13 cellular contexts compared by ENCODE assay signal in genomic region chr12:3869860-3870259, GRCh38. TPM values are rescaled to one million over a fixed set of nuclear protein-coding genes. Genes with fewer than 3 reads are reported as not detected.
A peak's percentile ranks its signal among the peaks of the same experiment; 100 is the strongest.
DNase-seq lines count a peak whose midpoint lies in the region; ATAC-seq lines count a peak whose summit lies in the region.
"Had no signal": no experiment of that assay in that cellular context is flagged by ENCODE, and none has a peak within 500 bp of the region (broad histone marks: within the 10 kb centered on the region; RNA-seq: fewer than 3 reads in every experiment).

No MANE protein-coding gene starts in this region.

- peak overlapping the region; percentile 70 to 71 for H3K4me3 Mint-ChIP-seq in stimulated activated naive B cell treated with anti-CD40 and anti-IgM and Interleukin-4, amounts not matched to agents 10 μg/mL and 1 μg/mL and 100 μg/mL, for 72 hours

- peak overlapping the region; percentile 62 for H3K27ac Mint-ChIP-seq in stimulated activated naive B cell treated with anti-CD40 and anti-IgM and Interleukin-4, amounts not matched to agents 10 μg/mL and 1 μg/mL and 100 μg/mL, for 72 hours

- peak; percentile 8 to 17 for ATAC-seq in stimulated activated naive B cell treated with anti-CD40 and anti-IgM and Interleukin-4, amounts not matched to agents 10 μg/mL and 1 μg/mL and 100 μg/mL, for 72 hours (replicated peaks)

- H3K9me3 Mint-ChIP-seq in stimulated activated naive B cell treated with anti-CD40 and anti-IgM and Interleukin-4, amounts not matched to agents 10 μg/mL and 1 μg/mL and 100 μg/mL, for 72 hours, result peaks cover 7 to 9% of the 10 kb centered on the region in 2 donors

- no peaks in the 10 kb centered on the region for H3K27me3 Mint-ChIP-seq in stimulated activated naive B cell treated with anti-CD40 and anti-IgM and Interleukin-4, amounts not matched to agents 10 μg/mL and 1 μg/mL and 100 μg/mL, for 72 hours

- peaks cover 29 to 41% of the 10 kb centered on the region in 2 donors for H3K4me1 Mint-ChIP-seq in stimulated activated naive B cell treated with anti-CD40 and anti-IgM and Interleukin-4, amounts not matched to agents 10 μg/mL and 1 μg/mL and 100 μg/mL, for 72 hours

- H3K36me3 Mint-ChIP-seq in stimulated activated naive B cell treated with anti-CD40 and anti-IgM and Interleukin-4, amounts not matched to agents 10 μg/mL and 1 μg/mL and 100 μg/mL, for 72 hours, result peaks cover 23 to 32% of the 10 kb centered on the region in 2 donors

- peak; percentile 69 for DNase-seq in activated CD8-positive, alpha-beta memory T cell treated with anti-CD3 and anti-CD28 coated beads for 24 hours
- DNase-seq in activated CD8-positive, alpha-beta memory T cell treated with anti-CD3 and anti-CD28 coated beads, Interleukin-2, amount 50 U/mL, for 48 hours, result no peak
- peak; percentile 22 to 42 for DNase-seq in activated CD4-positive, alpha-beta T cell treated with anti-CD3 and anti-CD28 coated beads for 4 hours
- DNase-seq in dermis blood vessel endothelial cell (peak; percentile 11), HuH-7 (ENCODE audit: low spot score) (no peak), NCI-H524 treated with DMSO at 0.1 percent for 48 hours (lab: John Stamatoyannopoulos, UW) (no peak), GOT3 (lab: John Stamatoyannopoulos, UW) (no peak)
- DNase-seq in stimulated activated naive B cell treated with anti-CD40 and anti-IgM and Interleukin-4, amounts not matched to agents 10 μg/mL and 1 μg/mL and 100 μg/mL, for 72 hours, result no peak
- DNase-seq: cortex of kidney, head of caudate nucleus, midbrain, SIG-M5, testis had no signal

RNA-seq across cellular contexts. Expression of gene PARP11, which starts 3.3 kb away (rescaled TPM):
- 3.6 and 5.7 TPM in 2 replicates for total RNA-seq in dermis blood vessel endothelial cell

Comparison
In these comparisons a context has a peak if more than half of its experiments do, and no peak if none do; other contexts are left out.
1. DNase-seq: peak in activated CD8-positive, alpha-beta memory T cell treated with anti-CD3 and anti-CD28 coated beads for 24 hours (single experiment), activated CD4-positive, alpha-beta T cell treated with anti-CD3 and anti-CD28 coated beads for 4 hours (2 of 2) and dermis blood vessel endothelial cell (single experiment); none in activated CD8-positive, alpha-beta memory T cell treated with anti-CD3 and anti-CD28 coated beads, Interleukin-2, amount 50 U/mL, for 48 hours (single experiment), stimulated activated naive B cell treated with anti-CD40 and anti-IgM and Interleukin-4, amounts not matched to agents 10 μg/mL and 1 μg/mL and 100 μg/mL, for 72 hours (single experiment), HuH-7 (single experiment), NCI-H524 treated with DMSO at 0.1 percent for 48 hours (single experiment) and GOT3 (single experiment).